In the genomic region with DNA sequence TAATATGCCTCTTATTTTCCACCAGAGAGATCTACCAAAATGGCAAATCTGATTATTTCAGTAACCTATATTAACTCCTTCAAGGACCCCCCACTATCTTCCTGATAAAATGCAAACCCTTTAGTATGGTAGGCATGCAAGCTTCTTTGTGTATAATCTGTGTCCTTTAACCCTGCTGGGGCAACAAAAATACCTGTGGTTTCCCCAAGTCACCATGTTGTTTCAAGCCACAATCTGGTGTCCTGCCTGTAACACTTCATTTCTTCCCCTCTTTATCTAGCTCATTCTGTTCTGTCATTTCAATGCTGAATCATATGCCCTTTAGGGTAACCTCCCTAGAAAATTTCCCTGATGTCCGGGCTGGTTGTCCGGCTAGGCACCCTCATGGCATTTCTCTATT, we compare ENCODE assay signal across 30 cellular contexts. TPM values are rescaled to one million over a fixed set of nuclear protein-coding genes. Genes with fewer than 3 reads are reported as not detected.
"Had no signal": no experiment of that assay in that cellular context is flagged by ENCODE, and none has a peak within 500 bp of the region (broad histone marks: within the 10 kb centered on the region; RNA-seq: fewer than 3 reads in every experiment).

No MANE protein-coding gene starts in this region.

- DNase-seq: activated CD4-positive, alpha-beta T cell treated with anti-CD3 and anti-CD28 coated beads, Interleukin-2, amount 10 ng/mL, durations not matched to agents 24 days and 14 days; activated CD4-positive, alpha-beta T cell treated with anti-CD3 and anti-CD28 coated beads, Interleukin-2, amount 50 U/mL, for 48 hours; activated CD4-positive, CD25-positive, alpha-beta regulatory T cell treated with anti-CD3 and anti-CD28 coated beads, Interleukin-2, amount 50 U/mL, for 72 hours; activated CD8-positive, alpha-beta memory T cell treated with anti-CD3 and anti-CD28 coated beads, Interleukin-2, amount 10 ng/mL, durations not matched to agents 7 days and 5 days; activated effector memory CD4-positive, alpha-beta T cell treated with anti-CD3 and anti-CD28 coated beads, Interleukin-2, amount 50 U/mL, for 16 hours; activated naive CD4-positive, alpha-beta T cell treated with Interleukin-2 at 50 U/mL for 16 hours; activated naive CD8-positive, alpha-beta T cell treated with anti-CD3 and anti-CD28 coated beads, Interleukin-2, amount 50 U/mL, for 24 hours; activated T-cell treated with anti-CD3 and anti-CD28 coated beads, Interleukin-2, amount 50 U/mL, for 4 hours; amygdala; cerebellar nuclear complex; NCI-H1092 treated with DMSO at 0.1 percent for 48 hours; NCI-H1417 treated with DMSO at 0.1 percent for 48 hours; NCI-H1694; NCI-H2029; NCI-H2107; NCI-H2171 treated with DMSO at 0.1 percent for 48 hours; NCI-H226; NCI-H526; NCI-H774; RPMI8226; T-helper 1 cell; WERI-Rb-1 had no signal

- ATAC-seq: activated CD8-positive, alpha-beta memory T cell treated with anti-CD3 and anti-CD28 coated beads, Interleukin-2, amount 10 ng/mL, durations not matched to agents 7 days and 5 days; activated naive CD4-positive, alpha-beta T cell treated with anti-CD3 and anti-CD28 coated beads, Interleukin-2, amount 50 U/mL, for 72 hours; activated naive CD8-positive, alpha-beta T cell treated with anti-CD3 and anti-CD28 coated beads, Interleukin-2, amount 50 U/mL, for 24 hours; activated T-cell treated with anti-CD3 and anti-CD28 coated beads, Interleukin-2, amount 50 U/mL, for 4 hours; Right ventricle myocardium inferior had no signal

- H3K36me3 ChIP-seq: WERI-Rb-1 had no signal

- H3K27ac ChIP-seq: KMS-11, SK-N-MC, WERI-Rb-1 had no signal

- H3K4me3 ChIP-seq: SK-N-MC had no signal

RNA-seq across cellular contexts. Expression of gene CALCR, which starts 5.3 kb away (rescaled TPM):
- total RNA-seq: activated CD4-positive, alpha-beta T cell treated with anti-CD3 and anti-CD28 coated beads, Interleukin-2, amount 10 ng/mL, durations not matched to agents 24 days and 14 days; activated CD8-positive, alpha-beta memory T cell treated with anti-CD3 and anti-CD28 coated beads, Interleukin-2, amount 10 ng/mL, durations not matched to agents 7 days and 5 days; activated naive CD4-positive, alpha-beta T cell treated with anti-CD3 and anti-CD28 coated beads, Interleukin-2, amount 50 U/mL, for 72 hours; activated T-cell treated with anti-CD3 and anti-CD28 coated beads, Interleukin-2, amount 50 U/mL, for 4 hours; cardiac septum; MCF 10A; OCI-LY7; T-helper 2 cell treated with Interferon-gamma antibody and Interleukin-4, amounts not matched to agents 100 ng/mL and 5 ng/mL, for 36 hours had no signal
